Comparison of ENCODE assay signal across 15 cellular contexts in the genomic region with DNA sequence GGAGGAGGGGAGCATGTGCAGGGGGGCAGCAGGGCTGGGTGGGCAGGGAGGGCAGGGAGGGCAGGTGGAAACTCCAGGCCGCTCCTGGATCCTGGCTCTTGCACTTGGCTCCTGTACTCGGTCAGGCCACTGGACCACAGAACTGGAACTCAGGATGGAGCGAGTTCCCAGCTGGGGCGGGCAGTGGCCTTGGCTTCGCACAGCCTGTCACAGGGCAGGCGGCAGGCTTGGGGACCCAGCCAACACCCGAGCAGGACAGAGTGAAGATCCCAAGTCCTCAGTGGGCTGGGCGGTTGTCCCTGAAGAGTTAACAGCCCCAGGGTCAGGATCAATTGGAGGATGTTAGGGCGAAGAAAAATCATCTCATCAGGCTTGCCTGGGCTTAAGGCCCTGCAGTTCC. TPM values are rescaled to one million over a fixed set of nuclear protein-coding genes. Genes with fewer than 3 reads are reported as not detected.
DNase-seq lines count a peak whose midpoint lies in the region; ATAC-seq and TF ChIP-seq lines count a peak whose summit lies in the region.
"Had no signal": no experiment of that assay in that cellular context is flagged by ENCODE, and none has a peak within 500 bp of the region (broad histone marks: within the 10 kb centered on the region; RNA-seq: fewer than 3 reads in every experiment).

No MANE protein-coding gene starts in this region.

- peaks cover 7 to 9% of the 10 kb centered on the region in 2 donors for H3K27me3 Mint-ChIP-seq in natural killer cell (ENCODE audit: low read depth in 2 of 2)

- H3K4me3 Mint-ChIP-seq in natural killer cell: no peak overlapping the region
- H3K4me3 Mint-ChIP-seq: stimulated activated naive CD8-positive, alpha-beta T cell treated with anti-CD3 and anti-CD28 coated beads, Interleukin-15, amount 100 ng/mL, for 72 hours had no signal

- WGBS in right cardiac atrium: 39% methylated on average over 9 of the region's 9 CpGs
- 63% methylated on average over 9 of the region's 9 CpGs for WGBS in prostate gland

- H3K27me3 ChIP-seq in right cardiac atrium (ENCODE audit: control insufficient read depth, insufficient read depth): no peaks in the 10 kb centered on the region
- no peaks in the 10 kb centered on the region for H3K27me3 ChIP-seq in prostate gland (replicated peaks; ENCODE audit: insufficient read depth)
- no peaks in the 10 kb centered on the region for H3K27me3 ChIP-seq in vagina

- H3K4me1 Mint-ChIP-seq in natural killer cell: no peaks in the 10 kb centered on the region
- H3K4me1 Mint-ChIP-seq: stimulated activated naive CD8-positive, alpha-beta T cell treated with anti-CD3 and anti-CD28 coated beads, Interleukin-15, amount 100 ng/mL, for 72 hours had no signal

- H3K27ac Mint-ChIP-seq in natural killer cell: no peak overlapping the region

- ATAC-seq in Right ventricle myocardium superior (ENCODE audit: poor library complexity) (no peak), right cardiac atrium (peak; percentile 8 to 9), HG03571 (IDR thresholded peaks at IDR 0.05; ENCODE audit: unreplicated experiment) (no peak), natural killer cell (no peak)

- no peaks in the 10 kb centered on the region for H3K36me3 ChIP-seq in prostate gland
- no peaks in the 10 kb centered on the region for H3K36me3 ChIP-seq in vagina

- H3K9me3 Mint-ChIP-seq in natural killer cell: no peaks in the 10 kb centered on the region
- H3K9me3 Mint-ChIP-seq: stimulated activated naive CD8-positive, alpha-beta T cell treated with anti-CD3 and anti-CD28 coated beads, Interleukin-15, amount 100 ng/mL, for 72 hours had no signal

- TF ChIP-seq CTCF in prostate gland (IDR thresholded peaks at IDR 0.05): no peak
- no peak for TF ChIP-seq CTCF in vagina (IDR thresholded peaks at IDR 0.05)
- TF ChIP-seq CTCF in natural killer cell (IDR thresholded peaks at IDR 0.05): no peak

- DNase-seq in Right ventricle myocardium superior (peak; percentile 68), cardiac septum (ENCODE audit: low spot score) (no peak), right cardiac atrium (peak; percentile 34 to 85 (median 82)), prostate gland (ENCODE audit: low spot score) (no peak), vagina (ENCODE audit: extremely low spot score in 2 of 2) (no peak), natural killer cell (no peak), amniotic stem cell (lab: John Stamatoyannopoulos, UW) (no peak)
- DNase-seq: activated naive CD4-positive, alpha-beta T cell; Calu3; kidney glomerular epithelial cell; MV-4-11; PC-9; stimulated activated naive CD8-positive, alpha-beta T cell treated with anti-CD3 and anti-CD28 coated beads, Interleukin-15, amount 100 ng/mL, for 72 hours had no signal

- intact Hi-C loops in Right ventricle myocardium superior (cut with DNase I): no loop called here
- intact Hi-C loops in cardiac septum (cut with DNase I): loop anchor here (2.0 kb wide), 1 partner anchor 21 kb away; no protein-coding TSS in a partner anchor
- intact Hi-C loops in right cardiac atrium (cut with DNase I): loop anchor here in 1 of 4 donors (10.0 kb wide), 1 partner anchor 79 kb away; no protein-coding TSS in a partner anchor
- intact Hi-C loops in prostate gland (cut with DNase I): loop anchor here (5.0 to 10.0 kb wide), 2 partner anchors 46 to 99 kb away; no protein-coding TSS in a partner anchor
- intact Hi-C loops in vagina (cut with DNase I): loop anchor here (2.0 kb wide), 1 partner anchor 21 kb away; no protein-coding TSS in a partner anchor
- intact Hi-C loops in natural killer cell (cut with micrococcal nuclease): no loop called here

- H3K36me3 Mint-ChIP-seq in natural killer cell: no peaks in the 10 kb centered on the region

- peaks cover 43% of the 10 kb centered on the region for H3K4me1 ChIP-seq in right cardiac atrium (ENCODE audit: control insufficient read depth, insufficient read depth, low read length)
- peaks cover 6% of the 10 kb centered on the region for H3K4me1 ChIP-seq in prostate gland (replicated peaks)
- peaks cover 68% of the 10 kb centered on the region for H3K4me1 ChIP-seq in vagina

- no peak overlapping the region for H3K4me3 ChIP-seq in right cardiac atrium (ENCODE audit: low read length)
- no peak overlapping the region for H3K4me3 ChIP-seq in prostate gland
- H3K4me3 ChIP-seq in vagina: peak overlapping the region in 1 of 2 donors; percentile 9
- H3K4me3 ChIP-seq: PC-9 had no signal

- H3K9me3 ChIP-seq in right cardiac atrium (ENCODE audit: control insufficient read depth, low read length) (no peaks in the 10 kb centered on the region), prostate gland (no peaks in the 10 kb centered on the region), vagina (no peaks in the 10 kb centered on the region)

- TF ChIP-seq POLR2A in prostate gland (IDR thresholded peaks at IDR 0.05) (no peak), vagina (IDR thresholded peaks at IDR 0.05) (no peak)

- H3K27ac ChIP-seq in right cardiac atrium (ENCODE audit: low read length): peak overlapping the region; percentile 84
- H3K27ac ChIP-seq in prostate gland: peak overlapping the region; percentile 62 to 77
- H3K27ac ChIP-seq in vagina: peak overlapping the region; percentile 95
- H3K27ac ChIP-seq: PC-9 had no signal

RNA-seq across cellular contexts. Expression of a gene that starts 22.1 kb away (rescaled TPM):
- total RNA-seq in Right ventricle myocardium superior (8.4 TPM), cardiac septum (8.6 TPM), right cardiac atrium (10 to 100 TPM; 11.4 to 22.2 (median 14.6) TPM), prostate gland (10 to 100 TPM in 1 of 2 donors, 1 to 10 TPM in 1; 6.1 to 22.7 TPM), vagina (10.3 TPM), natural killer cell (not detected)
- 5.5 TPM for polyA plus RNA-seq in right cardiac atrium
- total RNA-seq: A172, Calu3, PC-9 had no signal

Comparison
In these comparisons a context has a peak if more than half of its experiments do, and no peak if none do; other contexts are left out.
1. ATAC-seq: peak in right cardiac atrium (2 of 2); none in Right ventricle myocardium superior (single experiment), HG03571 (single experiment) and natural killer cell (0 of 3).
2. DNase-seq: peak in Right ventricle myocardium superior (single experiment) and right cardiac atrium (3 of 3); none in cardiac septum (single experiment), prostate gland (single experiment), vagina (0 of 2), natural killer cell (single experiment) and amniotic stem cell (single experiment).
3. intact Hi-C loops: an anchor here in cardiac septum (2.0 kb wide), prostate gland (5.0 to 10.0 kb wide) and vagina (2.0 kb wide); none called in Right ventricle myocardium superior and natural killer cell.
4. Peak in every context shown above with its lines, with median percentiles within 50 percentile points of each other: H3K27ac ChIP-seq.